ENCODE assay signal across 9 cellular contexts in the genomic region with DNA sequence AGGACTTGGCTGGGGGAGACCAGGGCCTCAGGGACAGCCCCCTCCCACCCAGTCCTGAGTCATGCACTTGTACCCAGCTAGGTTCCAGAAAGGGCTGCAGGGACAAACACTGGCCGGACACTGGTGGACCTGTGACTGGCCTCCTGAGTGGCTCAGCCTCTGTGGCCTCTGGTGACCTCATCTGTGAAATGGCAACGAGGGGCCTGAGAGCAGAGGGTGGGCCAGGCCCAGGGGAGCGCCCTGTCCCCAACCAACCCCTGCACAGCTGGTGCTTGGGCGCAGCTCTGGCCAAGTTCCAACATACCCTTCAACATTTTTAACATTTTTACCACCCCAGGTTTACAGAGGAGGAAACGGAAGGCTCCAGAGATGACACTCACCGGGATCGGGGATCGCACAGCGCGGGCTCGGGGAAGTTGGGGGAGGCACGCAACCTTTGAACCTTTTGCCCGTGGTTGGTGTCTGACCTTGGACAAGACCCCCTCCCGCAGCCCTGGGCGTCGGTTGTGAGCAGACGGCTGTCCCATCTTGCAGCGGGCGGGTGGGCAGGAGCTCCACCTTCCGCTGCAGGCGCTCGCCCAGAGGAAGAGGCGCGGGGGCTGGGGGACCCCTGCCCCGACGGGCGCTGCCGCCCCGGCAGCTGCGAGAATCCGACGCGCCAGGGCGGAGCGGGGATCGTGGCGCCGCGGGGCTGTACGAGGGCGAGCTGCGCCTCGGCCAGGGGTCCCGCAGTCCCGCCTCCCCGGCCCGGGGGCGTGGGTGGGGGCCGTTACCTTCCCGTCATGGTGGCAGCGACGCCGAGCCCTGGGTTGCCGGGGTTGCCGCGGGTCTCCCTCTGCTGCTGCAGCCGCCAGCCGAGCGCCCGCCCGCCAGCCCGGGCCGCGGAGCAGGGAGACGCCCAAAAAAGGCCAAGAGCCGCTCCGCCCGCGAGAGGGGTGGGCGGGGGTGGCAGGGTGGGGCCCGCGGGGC. TPM values are rescaled to one million over a fixed set of nuclear protein-coding genes. Genes with fewer than 3 reads are reported as not detected.
A peak's percentile ranks its signal among the peaks of the same experiment; 100 is the strongest.
DNase-seq lines count a peak whose midpoint lies in the region; ATAC-seq and TF ChIP-seq lines count a peak whose summit lies in the region.
"Had no signal": no experiment of that assay in that cellular context is flagged by ENCODE, and none has a peak within 500 bp of the region (broad histone marks: within the 10 kb centered on the region; RNA-seq: fewer than 3 reads in every experiment).

No MANE protein-coding gene starts in this region.

- ATAC-seq in T-cell (replicated peaks in 1 of 4) (peak; percentile 38 to 62 (median 54)), GM21447 (IDR thresholded peaks at IDR 0.05; ENCODE audit: unreplicated experiment) (no peak)

- H3K4me1 Mint-ChIP-seq in T-cell: peaks cover 7 to 14% (median 8%) of the 10 kb centered on the region in 3 donors

- WGBS in ectodermal cell, 2 experiments: 8 to 9% methylated on average over 63 to 65 of the region's 72 CpGs
- 8 to 9% methylated on average over 50 to 51 of the region's 72 CpGs for WGBS in mesodermal cell (ENCODE audit: insufficient coverage in 2 of 2), 2 experiments

- peak overlapping the region; percentile 45 to 84 (median 75) for H3K4me3 Mint-ChIP-seq in T-cell

- H3K27me3 Mint-ChIP-seq in T-cell: peaks cover 37 to 66% of the 10 kb centered on the region in 2 donors

- H3K27ac Mint-ChIP-seq in T-cell: no peak overlapping the region

- H3K4me1 ChIP-seq in ectodermal cell (ENCODE audit: control insufficient read depth, insufficient read depth, low read length): no peaks in the 10 kb centered on the region
- peaks cover 4% of the 10 kb centered on the region for H3K4me1 ChIP-seq in mesodermal cell (ENCODE audit: control insufficient read depth, insufficient read depth, low read length, poor library complexity, severe bottlenecking)

- CTCF ChIA-PET in T-cell (lab: Charles Lee): no interaction called here

- H3K36me3 ChIP-seq in ectodermal cell (ENCODE audit: control insufficient read depth, insufficient read depth, low read length): no peaks in the 10 kb centered on the region
- no peaks in the 10 kb centered on the region for H3K36me3 ChIP-seq in mesodermal cell (ENCODE audit: control insufficient read depth, insufficient read depth, low read length)

- no peaks in the 10 kb centered on the region for H3K9me3 Mint-ChIP-seq in T-cell

- H3K27ac ChIP-seq in ectodermal cell (ENCODE audit: insufficient read depth, low read depth, low read length, poor library complexity, severe bottlenecking) (no peak overlapping the region), mesodermal cell (ENCODE audit: low read depth, low read length, severe bottlenecking) (no peak overlapping the region)

- TF ChIP-seq CTCF in GM10266 (IDR thresholded peaks at IDR 0.05; ENCODE audit: control insufficient read depth, insufficient read depth, low read depth, missing control alignments): no peak

- H3K27me3 ChIP-seq in ectodermal cell (ENCODE audit: control insufficient read depth, insufficient read depth, low read length, poor library complexity, severe bottlenecking): peaks cover 62% of the 10 kb centered on the region

- DNase-seq in GM10266 (ENCODE audit: extremely low spot score) (peak; percentile 68), T-cell (peak in 7 of 34 experiments; percentile 13 to 25 (median 20)), ureter (ENCODE audit: low spot score) (peak; percentile 53), T1000 (lab: John Stamatoyannopoulos, UW) (no peak), NCI-H510A (lab: John Stamatoyannopoulos, UW) (no peak)

- H3K9me3 ChIP-seq in ectodermal cell (ENCODE audit: control insufficient read depth, low read length) (no peaks in the 10 kb centered on the region), mesodermal cell (ENCODE audit: control insufficient read depth, low read length) (no peaks in the 10 kb centered on the region)

- POLR2A ChIA-PET in T-cell (lab: Charles Lee): interaction anchor here in 1 of 2 donors (1.1 kb wide), 1 partner anchor 28 kb away, joined by 5 read pairs; no protein-coding TSS in a partner anchor

- H3K36me3 Mint-ChIP-seq in T-cell: no peaks in the 10 kb centered on the region

- peak overlapping the region; percentile 33 for H3K4me3 ChIP-seq in ectodermal cell (ENCODE audit: insufficient read depth, low read depth, low read length)
- H3K4me3 ChIP-seq in mesodermal cell (ENCODE audit: extremely low read depth, insufficient read depth, low read length, poor library complexity, severe bottlenecking): peak overlapping the region; percentile 41

RNA-seq across cellular contexts. Expression of a gene that starts 0.8 kb away (rescaled TPM):
- total RNA-seq in T-cell (10 to 100 TPM in 3 of 5 donors, 1 to 10 TPM in 2; 8.4 to 14.8 (median 10.3) TPM), ureter (112 TPM)
- polyA plus RNA-seq in ectodermal cell (2013, experiment 1 of 4): 2.4 TPM
- polyA plus RNA-seq in ectodermal cell (2013, experiment 2 of 4): 3.1 TPM
- polyA plus RNA-seq in ectodermal cell (2013, experiment 3 of 4): 3.1 TPM
- 4.2 TPM for polyA plus RNA-seq in ectodermal cell (2013, experiment 4 of 4)
- 6.5 TPM for polyA plus RNA-seq in mesodermal cell (2013, experiment 1 of 2)
- polyA plus RNA-seq in mesodermal cell (2013, experiment 2 of 2): 5.1 TPM
- polyA plus RNA-seq: neural cell had no signal

RNA-seq across cellular contexts. Expression of a gene that starts 26.8 kb away (rescaled TPM):
- total RNA-seq in T-cell (10 to 100 TPM in 3 of 5 donors, 1 to 10 TPM in 2; 6.1 to 13.9 (median 12.4) TPM), ureter (7.3 TPM)
- 19.5 TPM for polyA plus RNA-seq in ectodermal cell (2013, experiment 1 of 4)
- 21.9 TPM for polyA plus RNA-seq in ectodermal cell (2013, experiment 2 of 4)
- 18.0 TPM for polyA plus RNA-seq in ectodermal cell (2013, experiment 3 of 4)
- 19.6 TPM for polyA plus RNA-seq in ectodermal cell (2013, experiment 4 of 4)
- 6.5 TPM for polyA plus RNA-seq in mesodermal cell (2013, experiment 1 of 2)
- polyA plus RNA-seq in mesodermal cell (2013, experiment 2 of 2): 7.6 TPM

RNA-seq across cellular contexts. Expression of a gene that starts 28.6 kb away (rescaled TPM):
- not detected for total RNA-seq in T-cell
- not detected for polyA plus RNA-seq in ectodermal cell (2013, experiment 1 of 4)
- 0.21 TPM for polyA plus RNA-seq in ectodermal cell (2013, experiment 2 of 4)
- polyA plus RNA-seq in ectodermal cell (2013, experiment 3 of 4): 0.32 TPM
- 0.36 TPM for polyA plus RNA-seq in ectodermal cell (2013, experiment 4 of 4)
- 0.96 TPM for polyA plus RNA-seq in mesodermal cell (2013, experiment 1 of 2)
- polyA plus RNA-seq in mesodermal cell (2013, experiment 2 of 2): 0.86 TPM
- total RNA-seq in ureter: not detected
- polyA plus RNA-seq: neural cell had no signal

Comparison
In these comparisons a context has a peak if more than half of its experiments do, and no peak if none do; other contexts are left out.
1. DNase-seq: peak in GM10266 (single experiment) and ureter (single experiment); none in T1000 (single experiment) and NCI-H510A (single experiment).